2 cellular contexts compared by ENCODE assay signal in genomic region chr10:130128922-130129321, GRCh38.
TF ChIP-seq lines count a peak whose summit lies in the region.

No MANE protein-coding gene starts in this region.

TF ChIP-seq in GM23338, 12 proteins besides CTCF, POLR2A, EP300 and RAD21:
- TF ChIP-seq STAT1 (IDR thresholded peaks at IDR 0.05; ENCODE audit: unreplicated experiment) (no peak), POLR2AphosphoS5 (IDR thresholded peaks at IDR 0.05; ENCODE audit: low read depth) (no peak), ZNF114 (CRISPR knock-in tag; IDR thresholded peaks at IDR 0.05) (no peak), JUNB (IDR thresholded peaks at IDR 0.05; ENCODE audit: unreplicated experiment) (no peak), ZNF462 (CRISPR knock-in tag; IDR thresholded peaks at IDR 0.05) (no peak), ETS1 (IDR thresholded peaks at IDR 0.05) (no peak), NANOG (IDR thresholded peaks at IDR 0.05; ENCODE audit: borderline replicate concordance) (no peak), EZH2 (IDR thresholded peaks at IDR 0.05; ENCODE audit: low read depth, unreplicated experiment) (no peak), EZH2phosphoT487 (IDR thresholded peaks at IDR 0.05; ENCODE audit: unreplicated experiment) (no peak), CREB1 (CRISPR knock-in tag; IDR thresholded peaks at IDR 0.05; ENCODE audit: low read depth) (no peak), ZNF331 (CRISPR knock-in tag; IDR thresholded peaks at IDR 0.05; ENCODE audit: low read depth) (no peak), REST (IDR thresholded peaks at IDR 0.05; ENCODE audit: unreplicated experiment) (no peak)

TF ChIP-seq in IMR-90, 13 proteins besides CTCF, POLR2A, EP300 and RAD21:
- TF ChIP-seq SMC3 (IDR thresholded peaks at IDR 0.05; ENCODE audit: low read depth, low read length) (no peak), NFE2L2 (IDR thresholded peaks at IDR 0.05; ENCODE audit: low read depth, low read length) (no peak)
